ENCODE assay signal across 15 cellular contexts in the genomic region with DNA sequence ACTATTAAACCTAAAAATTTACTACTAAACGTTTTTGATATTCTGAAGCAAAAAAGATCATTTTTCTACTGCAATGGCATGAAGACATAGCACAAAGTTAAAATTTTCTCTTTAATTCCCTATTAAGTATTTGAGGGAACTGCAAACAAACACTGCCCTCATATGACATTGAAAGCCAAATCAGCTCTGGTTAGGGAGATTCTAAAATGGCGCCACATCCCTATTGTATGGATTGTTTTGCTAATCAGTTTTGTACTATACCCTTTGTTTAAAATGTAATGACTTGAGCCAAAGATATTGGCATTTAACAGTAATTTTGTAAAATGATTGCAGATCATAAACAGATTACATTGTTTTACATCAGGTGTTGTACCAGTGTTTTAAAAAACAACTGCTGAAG.
"Had no signal": no experiment of that assay in that cellular context is flagged by ENCODE, and none has a peak within 500 bp of the region (broad histone marks: within the 10 kb centered on the region; RNA-seq: fewer than 3 reads in every experiment).

No MANE protein-coding gene starts in this region.

- DNase-seq: activated CD4-positive, alpha-beta T cell treated with anti-CD3 and anti-CD28 coated beads for 1 hour; activated CD4-positive, alpha-beta T cell treated with anti-CD3 and anti-CD28 coated beads, Interleukin-2, amount 50 U/mL, for 48 hours; activated naive CD8-positive, alpha-beta T cell treated with anti-CD3 and anti-CD28 coated beads, Interleukin-2, amount 10 ng/mL, durations not matched to agents 7 days and 5 days; activated T-cell treated with anti-CD3 and anti-CD28 coated beads, Interleukin-2, amount 50 U/mL, for 48 hours; aorta; glutamatergic neuron; left colon; naive thymus-derived CD4-positive, alpha-beta T cell; posterior cingulate gyrus; tibial artery; uterus had no signal

- H3K4me1 ChIP-seq: esophagus muscularis mucosa, tibial artery, uterus had no signal

- H3K36me3 ChIP-seq: breast epithelium, neutrophil, tibial artery, uterus had no signal

- H3K9me3 ChIP-seq: breast epithelium, esophagus muscularis mucosa, neutrophil, tibial artery, uterus had no signal

- H3K27me3 ChIP-seq: breast epithelium, tibial artery, uterus had no signal

- H3K27ac ChIP-seq: breast epithelium, esophagus muscularis mucosa, neutrophil, tibial artery, uterus had no signal

- FAIRE-seq: endometrium had no signal

- H3K4me3 ChIP-seq: breast epithelium, esophagus muscularis mucosa, tibial artery, uterus had no signal
